13 cellular contexts compared by ENCODE assay signal in genomic region chr3:9041626-9042025, GRCh38.
"Had no signal": no experiment of that assay in that cellular context is flagged by ENCODE, and none has a peak within 500 bp of the region (broad histone marks: within the 10 kb centered on the region; RNA-seq: fewer than 3 reads in every experiment).

No MANE protein-coding gene starts in this region.

- H3K36me3 ChIP-seq: heart left ventricle, right atrium auricular region, sigmoid colon had no signal

- H3K4me3 ChIP-seq: heart left ventricle, mucosa of descending colon, right atrium auricular region, sigmoid colon had no signal

- H3K27me3 ChIP-seq: heart left ventricle, right atrium auricular region, sigmoid colon had no signal

- DNase-seq: effector memory CD4-positive, alpha-beta T cell; foreskin melanocyte; heart left ventricle; hypothalamus; islet precursor cell; mucosa of descending colon; natural killer cell; sigmoid colon; small intestine; stimulated activated CD4-positive, alpha-beta T cell treated with anti-CD3 and anti-CD28 coated beads, Interleukin-12 subunit alpha, Interleukin-12 subunit beta, amount 100 ng/mL, for 4 hours; stimulated activated naive CD4-positive, alpha-beta T cell treated with Interleukin-2 at 50 U/mL for 16 hours had no signal

- ATAC-seq: heart left ventricle, left lobe of liver, mucosa of descending colon, natural killer cell had no signal

- H3K27ac ChIP-seq: heart left ventricle, right atrium auricular region, sigmoid colon had no signal

- H3K9me3 ChIP-seq: heart left ventricle, mucosa of descending colon, right atrium auricular region, sigmoid colon had no signal
